ENCODE assay signal across 1 cellular context in the genomic region with DNA sequence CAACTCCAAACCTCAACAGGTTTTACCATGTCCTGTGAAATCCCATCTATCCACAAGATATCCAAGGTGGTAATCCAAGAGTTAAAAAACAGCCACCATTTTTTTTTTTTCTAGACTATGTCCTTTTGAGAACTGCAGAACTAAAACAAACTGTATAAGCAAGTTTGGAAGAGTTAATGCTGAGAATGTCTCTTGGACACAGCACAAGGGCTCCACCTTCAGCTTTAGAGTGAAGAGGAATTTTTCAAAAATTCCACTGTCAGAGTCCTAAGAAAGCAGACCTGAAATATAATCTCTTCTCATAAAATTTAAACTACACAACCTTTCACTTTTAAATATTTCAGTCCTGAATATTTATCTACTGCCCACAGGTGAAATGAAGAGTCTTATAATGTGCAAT.
TF ChIP-seq lines count a peak whose summit lies in the region.

No MANE protein-coding gene starts in this region.

TF ChIP-seq in SK-N-SH treated with all-trans-retinoic acid at 6 μM for 48 hours, 23 proteins besides CTCF, POLR2A, EP300 and RAD21 (continued from another document):
- TF ChIP-seq TSHZ2 (CRISPR knock-in tag; IDR thresholded peaks at IDR 0.05) (no peak), PPARA (CRISPR knock-in tag; IDR thresholded peaks at IDR 0.05; ENCODE audit: borderline replicate concordance) (no peak)
TF ChIP-seq in SK-N-SH treated with all-trans-retinoic acid at 6 μM for 48 hours: peak in this region for 0.
